In genomic region chr12:18983854-18984253, GRCh38 we compare ENCODE assay signal across 28 cellular contexts.
"Had no signal": no experiment of that assay in that cellular context is flagged by ENCODE, and none has a peak within 500 bp of the region (broad histone marks: within the 10 kb centered on the region; RNA-seq: fewer than 3 reads in every experiment).

No MANE protein-coding gene starts in this region.

- H3K36me3 ChIP-seq: stomach, suprapubic skin, thoracic aorta, thyroid gland, tibial artery, tibial nerve, transverse colon, upper lobe of left lung, upper lobe of right lung, uterus, vagina had no signal

- ATAC-seq: stimulated activated effector memory CD8-positive, alpha-beta T cell treated with anti-CD3 and anti-CD28 coated beads, Interleukin-12 subunit alpha, Interleukin-12 subunit beta, amount 100 ng/mL, for 72 hours; stimulated activated memory B cell treated with anti-CD40 and anti-IgM and Interleukin-4, amounts not matched to agents 10 μg/mL and 1 μg/mL and 100 μg/mL, for 72 hours; stimulated activated naive B cell treated with anti-CD40 and anti-IgM and Interleukin-4, amounts not matched to agents 10 μg/mL and 1 μg/mL and 100 μg/mL, for 72 hours; stimulated activated naive CD8-positive, alpha-beta T cell treated with anti-CD3 and anti-CD28 coated beads, Interleukin-15, amount 100 ng/mL, for 72 hours; stimulated activated naive CD8-positive, alpha-beta T cell treated with anti-CD3 and anti-CD28 coated beads, Interleukin-15, Interleukin-2, amounts not matched to agents 100 U/mL and 50 U/mL, for 24 hours; upper lobe of right lung had no signal

- H3K9me3 ChIP-seq: suprapubic skin, testis, thoracic aorta, thyroid gland, tibial artery, tibial nerve, transverse colon, upper lobe of left lung, upper lobe of right lung, uterus, vagina had no signal

- DNase-seq: stimulated activated CD4-positive, alpha-beta T cell treated with anti-CD3 and anti-CD28 coated beads, Interleukin-2, amount 100 ng/mL, for 48 hours; stimulated activated CD4-positive, alpha-beta T cell treated with anti-CD3 and anti-CD28 coated beads, Interleukin-4, amount 100 ng/mL, for 1 hour; stimulated activated CD4-positive, alpha-beta T cell treated with anti-CD3 and anti-CD28 coated beads, Interleukin-4, amount 100 ng/mL, for 4 hours; stimulated activated CD8-positive, alpha-beta memory T cell treated with anti-CD3 and anti-CD28 coated beads, Interleukin-4, amount 100 ng/mL, for 48 hours; stimulated activated naive B cell treated with anti-CD40 and anti-IgM and Interleukin-4, amounts not matched to agents 10 μg/mL and 1 μg/mL and 100 μg/mL, for 72 hours; stimulated activated naive CD4-positive, alpha-beta T cell; stimulated activated naive CD4-positive, alpha-beta T cell treated with Interleukin-2 at 50 U/mL for 16 hours; stimulated activated naive CD8-positive, alpha-beta T cell treated with anti-CD3 and anti-CD28 coated beads, Interleukin-15, amount 100 ng/mL, for 72 hours; stimulated activated naive CD8-positive, alpha-beta T cell treated with anti-CD3 and anti-CD28 coated beads, Interleukin-15, Interleukin-2, amounts not matched to agents 100 U/mL and 50 U/mL, for 24 hours; stomach; substantia nigra; testis; thyroid gland; tibial artery; transverse colon; trophoblast cell; upper lobe of left lung; upper lobe of right lung; uterus had no signal

- H3K27ac Mint-ChIP-seq: stimulated activated effector memory CD8-positive, alpha-beta T cell treated with anti-CD3 and anti-CD28 coated beads, Interleukin-12 subunit alpha, Interleukin-12 subunit beta, amount 100 ng/mL, for 72 hours; stimulated activated memory B cell treated with anti-CD40 and anti-IgM and Interleukin-4, amounts not matched to agents 10 μg/mL and 1 μg/mL and 100 μg/mL, for 72 hours; stimulated activated naive B cell treated with anti-CD40 and anti-IgM and Interleukin-4, amounts not matched to agents 10 μg/mL and 1 μg/mL and 100 μg/mL, for 72 hours; stimulated activated naive CD8-positive, alpha-beta T cell treated with anti-CD3 and anti-CD28 coated beads, Interleukin-15, amount 100 ng/mL, for 72 hours; stimulated activated naive CD8-positive, alpha-beta T cell treated with anti-CD3 and anti-CD28 coated beads, Interleukin-15, Interleukin-2, amounts not matched to agents 100 ng/mL and 50 ng/mL, for 24 hours; type B pancreatic cell had no signal

- H3K4me3 Mint-ChIP-seq: stimulated activated effector memory CD8-positive, alpha-beta T cell treated with anti-CD3 and anti-CD28 coated beads, Interleukin-12 subunit alpha, Interleukin-12 subunit beta, amount 100 ng/mL, for 72 hours; stimulated activated memory B cell treated with anti-CD40 and anti-IgM and Interleukin-4, amounts not matched to agents 10 μg/mL and 1 μg/mL and 100 μg/mL, for 72 hours; stimulated activated naive B cell treated with anti-CD40 and anti-IgM and Interleukin-4, amounts not matched to agents 10 μg/mL and 1 μg/mL and 100 μg/mL, for 72 hours; stimulated activated naive CD8-positive, alpha-beta T cell treated with anti-CD3 and anti-CD28 coated beads, Interleukin-15, amount 100 ng/mL, for 72 hours; stimulated activated naive CD8-positive, alpha-beta T cell treated with anti-CD3 and anti-CD28 coated beads, Interleukin-15, Interleukin-2, amounts not matched to agents 100 ng/mL and 50 ng/mL, for 24 hours; type B pancreatic cell had no signal

- H3K36me3 Mint-ChIP-seq: stimulated activated effector memory CD8-positive, alpha-beta T cell treated with anti-CD3 and anti-CD28 coated beads, Interleukin-12 subunit alpha, Interleukin-12 subunit beta, amount 100 ng/mL, for 72 hours; stimulated activated memory B cell treated with anti-CD40 and anti-IgM and Interleukin-4, amounts not matched to agents 10 μg/mL and 1 μg/mL and 100 μg/mL, for 72 hours; stimulated activated naive B cell treated with anti-CD40 and anti-IgM and Interleukin-4, amounts not matched to agents 10 μg/mL and 1 μg/mL and 100 μg/mL, for 72 hours; type B pancreatic cell had no signal

- H3K27ac ChIP-seq: stomach, suprapubic skin, testis, thoracic aorta, thyroid gland, tibial artery, tibial nerve, transverse colon, upper lobe of left lung, upper lobe of right lung, uterus, vagina had no signal

- FAIRE-seq: urothelium cell line had no signal

- H3K4me3 ChIP-seq: stomach, suprapubic skin, testis, thoracic aorta, thyroid gland, tibial artery, tibial nerve, transverse colon, upper lobe of left lung, upper lobe of right lung, uterus, vagina had no signal

- H3K4me1 ChIP-seq: stomach, suprapubic skin, testis, thyroid gland, tibial artery, tibial nerve, transverse colon, upper lobe of left lung, upper lobe of right lung, uterus, vagina had no signal

- H3K9me3 Mint-ChIP-seq: stimulated activated effector memory CD8-positive, alpha-beta T cell treated with anti-CD3 and anti-CD28 coated beads, Interleukin-12 subunit alpha, Interleukin-12 subunit beta, amount 100 ng/mL, for 72 hours; type B pancreatic cell had no signal

- H3K4me1 Mint-ChIP-seq: stimulated activated effector memory CD8-positive, alpha-beta T cell treated with anti-CD3 and anti-CD28 coated beads, Interleukin-12 subunit alpha, Interleukin-12 subunit beta, amount 100 ng/mL, for 72 hours; stimulated activated memory B cell treated with anti-CD40 and anti-IgM and Interleukin-4, amounts not matched to agents 10 μg/mL and 1 μg/mL and 100 μg/mL, for 72 hours; stimulated activated naive B cell treated with anti-CD40 and anti-IgM and Interleukin-4, amounts not matched to agents 10 μg/mL and 1 μg/mL and 100 μg/mL, for 72 hours; stimulated activated naive CD8-positive, alpha-beta T cell treated with anti-CD3 and anti-CD28 coated beads, Interleukin-15, amount 100 ng/mL, for 72 hours had no signal

- H3K27me3 ChIP-seq: stomach, suprapubic skin, testis, thyroid gland, tibial artery, tibial nerve, transverse colon, upper lobe of left lung, upper lobe of right lung, uterus, vagina had no signal

- H3K27me3 Mint-ChIP-seq: stimulated activated memory B cell treated with anti-CD40 and anti-IgM and Interleukin-4, amounts not matched to agents 10 μg/mL and 1 μg/mL and 100 μg/mL, for 72 hours; stimulated activated naive B cell treated with anti-CD40 and anti-IgM and Interleukin-4, amounts not matched to agents 10 μg/mL and 1 μg/mL and 100 μg/mL, for 72 hours; stimulated activated naive CD8-positive, alpha-beta T cell treated with anti-CD3 and anti-CD28 coated beads, Interleukin-15, amount 100 ng/mL, for 72 hours; stimulated activated naive CD8-positive, alpha-beta T cell treated with anti-CD3 and anti-CD28 coated beads, Interleukin-15, Interleukin-2, amounts not matched to agents 100 ng/mL and 50 ng/mL, for 24 hours; type B pancreatic cell had no signal
